7 cellular contexts compared by ENCODE assay signal in the genomic region with DNA sequence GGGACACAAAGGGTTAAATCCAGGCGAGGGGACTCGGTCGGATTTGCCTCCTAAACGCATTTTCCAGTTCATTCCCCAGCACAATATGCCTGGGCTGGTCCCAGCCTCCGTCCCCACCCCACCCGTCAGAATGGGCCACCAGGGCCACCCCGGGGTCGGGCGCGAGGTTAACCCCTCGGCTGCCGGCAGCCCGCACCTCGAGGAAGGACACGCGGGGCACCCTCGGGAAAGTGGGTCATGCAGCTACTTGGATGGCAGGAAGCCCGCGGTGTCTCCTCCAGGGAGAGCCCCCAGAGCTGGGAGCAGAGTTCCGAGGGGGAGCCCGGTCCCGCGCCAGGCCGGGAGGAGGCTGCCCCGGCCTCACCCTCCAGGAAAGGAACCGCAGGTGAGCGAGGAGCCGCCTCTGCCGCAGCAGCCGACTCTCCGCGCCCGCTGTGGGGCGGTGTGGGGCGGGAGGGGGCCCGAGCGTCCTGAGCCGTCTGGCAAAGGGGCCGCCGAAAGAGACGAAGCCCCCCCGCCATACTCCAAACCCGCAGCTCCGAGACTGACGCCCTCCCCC. TPM values are rescaled to one million over a fixed set of nuclear protein-coding genes. Genes with fewer than 3 reads are reported as not detected.
A peak's percentile ranks its signal among the peaks of the same experiment; 100 is the strongest.
DNase-seq lines count a peak whose midpoint lies in the region; FAIRE-seq and TF ChIP-seq lines count a peak whose summit lies in the region.

No MANE protein-coding gene starts in this region.

- H3K36me3 ChIP-seq in small intestine (ENCODE audit: control insufficient read depth in 2 of 2, insufficient read depth in 2 of 2, low read length in 2 of 2): no peaks in the 10 kb centered on the region

- TF ChIP-seq CTCF in LNCaP clone FGC (IDR thresholded peaks at IDR 0.05; ENCODE audit: control insufficient read depth, extremely low read depth, insufficient read depth): peak; percentile 53

- FAIRE-seq in small intestine (lab: Jason Lieb, UNC): no peak

- 0 to 1% (median 0%) methylated on average over 24 to 45 of the region's 45 CpGs for WGBS in small intestine, 3 donors

- peak overlapping the region; percentile 78 for H3K4me3 ChIP-seq in GM08714 (ENCODE audit: low read length)
- H3K4me3 ChIP-seq in LNCaP clone FGC (ENCODE audit: low read depth, low read length): peak overlapping the region; percentile 85
- H3K4me3 ChIP-seq in iPS-11a (ENCODE audit: low read depth, low read length): peak overlapping the region; percentile 95
- H3K4me3 ChIP-seq in small intestine (ENCODE audit: low read depth in 1 of 2, low read length in 2 of 2): peak overlapping the region; percentile 24 to 69

- DNase-seq in LNCaP clone FGC (ENCODE audit: low read depth): no peak
- DNase-seq in small intestine: peak; percentile 61
- DNase-seq in SKM-1 (lab: John Stamatoyannopoulos, UW; ENCODE audit: unreplicated experiment): no peak
- no peak for DNase-seq in NCI-H446 (lab: John Stamatoyannopoulos, UW)

- no peaks in the 10 kb centered on the region for H3K9me3 ChIP-seq in small intestine (ENCODE audit: control insufficient read depth, low read depth)

- H3K27ac ChIP-seq in angular gyrus (ENCODE audit: low read depth, low read length) (peak overlapping the region; percentile 49), small intestine (ENCODE audit: low read depth in 1 of 2, low read length in 1 of 2) (peak overlapping the region; percentile 22 to 74)

- peaks cover 2 to 5% of the 10 kb centered on the region in 2 donors for H3K4me1 ChIP-seq in small intestine (ENCODE audit: control insufficient read depth in 2 of 2, insufficient read depth in 1 of 2, low read depth in 1 of 2, low read length in 1 of 2)

- no peaks in the 10 kb centered on the region for H3K27me3 ChIP-seq in small intestine (ENCODE audit: control insufficient read depth in 2 of 2, insufficient read depth in 2 of 2, low read length in 2 of 2)

RNA-seq across cellular contexts. Expression of gene NECTIN1, which starts 1.4 kb away (rescaled TPM):
- 10 to 100 TPM in 1 of 3 donors, 1 to 10 TPM in 2; 2.7 to 32.8 (median 3.6) TPM for polyA plus RNA-seq in small intestine
